Comparison of ENCODE assay signal across 33 cellular contexts in the genomic region with DNA sequence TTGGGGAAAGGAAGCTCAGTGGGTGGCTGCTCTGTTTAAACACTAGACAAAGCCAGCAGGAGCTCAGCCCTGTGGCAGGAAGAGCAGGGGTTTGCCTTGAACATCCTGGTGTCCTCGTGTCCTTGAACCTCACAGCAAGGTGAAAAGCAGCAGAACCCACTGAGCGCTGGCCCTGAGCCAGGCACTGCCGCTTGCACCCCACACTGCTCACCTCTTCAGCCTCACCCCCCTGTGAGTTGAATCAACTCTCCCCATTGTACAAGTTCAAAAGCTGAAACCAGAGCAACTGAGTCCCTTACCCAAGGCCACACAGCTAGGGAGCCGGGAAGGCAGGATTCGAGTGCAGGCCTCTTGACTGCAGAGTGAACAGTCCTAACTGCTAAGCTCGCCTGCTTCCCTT. TPM values are rescaled to one million over a fixed set of nuclear protein-coding genes. Genes with fewer than 3 reads are reported as not detected.
"Had no signal": no experiment of that assay in that cellular context is flagged by ENCODE, and none has a peak within 500 bp of the region (broad histone marks: within the 10 kb centered on the region; RNA-seq: fewer than 3 reads in every experiment).

No MANE protein-coding gene starts in this region.

- H3K36me3 Mint-ChIP-seq: activated CD8-positive, alpha-beta memory T cell treated with anti-CD3 and anti-CD28 coated beads, Interleukin-2, amount 10 ng/mL, durations not matched to agents 7 days and 5 days; neural progenitor cell; WTC11 had no signal

- H3K9me3 ChIP-seq: gastrocnemius medialis, psoas muscle, stomach, thyroid gland, upper lobe of right lung had no signal

- H3K4me3 Mint-ChIP-seq: activated CD4-positive, alpha-beta memory T cell treated with anti-CD3 and anti-CD28 coated beads, Interleukin-2, amount 10 ng/mL, durations not matched to agents 7 days and 5 days; activated CD4-positive, alpha-beta T cell treated with anti-CD3 and anti-CD28 coated beads, Interleukin-2, amount 10 ng/mL, durations not matched to agents 7 days and 5 days; activated CD8-positive, alpha-beta memory T cell treated with anti-CD3 and anti-CD28 coated beads, Interleukin-2, amount 10 ng/mL, durations not matched to agents 7 days and 5 days; activated naive CD4-positive, alpha-beta T cell treated with anti-CD3 and anti-CD28 coated beads for 36 hours; activated T-cell treated with anti-CD3 and anti-CD28 coated beads, Interleukin-2, amount 50 U/mL, for 72 hours; effector memory CD8-positive, alpha-beta T cell; immature natural killer cell; mesothelial cell of epicardium; naive thymus-derived CD4-positive, alpha-beta T cell; neural progenitor cell; T-helper 17 cell; WTC11 had no signal

- H3K4me3 ChIP-seq: coronary artery, gastrocnemius medialis, neural progenitor cell, psoas muscle, stomach, thyroid gland, upper lobe of right lung had no signal

- H3K4me1 ChIP-seq: neural progenitor cell, parathyroid adenoma, thyroid gland, upper lobe of right lung had no signal

- H3K9me3 Mint-ChIP-seq: activated CD4-positive, alpha-beta memory T cell treated with anti-CD3 and anti-CD28 coated beads, Interleukin-2, amount 10 ng/mL, durations not matched to agents 7 days and 5 days; activated CD4-positive, alpha-beta T cell treated with anti-CD3 and anti-CD28 coated beads, Interleukin-2, amount 10 ng/mL, durations not matched to agents 7 days and 5 days; activated naive CD4-positive, alpha-beta T cell treated with anti-CD3 and anti-CD28 coated beads for 36 hours; activated T-cell treated with anti-CD3 and anti-CD28 coated beads, Interleukin-2, amount 50 U/mL, for 72 hours; effector memory CD8-positive, alpha-beta T cell; immature natural killer cell; mesothelial cell of epicardium; naive thymus-derived CD4-positive, alpha-beta T cell; neural progenitor cell; WTC11 had no signal

- H3K36me3 ChIP-seq: brain microvascular endothelial cell, neural progenitor cell, thyroid gland had no signal

- ATAC-seq: activated CD8-positive, alpha-beta memory T cell treated with anti-CD3 and anti-CD28 coated beads, Interleukin-2, amount 10 ng/mL, durations not matched to agents 7 days and 5 days; activated T-cell treated with anti-CD3 and anti-CD28 coated beads, Interleukin-2, amount 50 U/mL, for 72 hours; effector memory CD8-positive, alpha-beta T cell; naive thymus-derived CD4-positive, alpha-beta T cell; T-helper 17 cell; upper lobe of right lung; WTC11 had no signal

- H3K27me3 ChIP-seq: brain microvascular endothelial cell, gastrocnemius medialis, neural progenitor cell, stomach, thyroid gland, upper lobe of right lung had no signal

- H3K27ac ChIP-seq: brain microvascular endothelial cell, coronary artery, gastrocnemius medialis, neural progenitor cell, parathyroid adenoma, psoas muscle, thyroid gland, upper lobe of right lung had no signal

- H3K27me3 Mint-ChIP-seq: activated CD4-positive, alpha-beta memory T cell treated with anti-CD3 and anti-CD28 coated beads, Interleukin-2, amount 10 ng/mL, durations not matched to agents 7 days and 5 days; activated CD4-positive, alpha-beta T cell treated with anti-CD3 and anti-CD28 coated beads, Interleukin-2, amount 10 ng/mL, durations not matched to agents 7 days and 5 days; activated CD8-positive, alpha-beta memory T cell treated with anti-CD3 and anti-CD28 coated beads, Interleukin-2, amount 10 ng/mL, durations not matched to agents 7 days and 5 days; effector memory CD8-positive, alpha-beta T cell; naive thymus-derived CD4-positive, alpha-beta T cell; T-helper 17 cell had no signal

- H3K4me1 Mint-ChIP-seq: activated CD4-positive, alpha-beta memory T cell treated with anti-CD3 and anti-CD28 coated beads, Interleukin-2, amount 10 ng/mL, durations not matched to agents 7 days and 5 days; activated CD4-positive, alpha-beta T cell treated with anti-CD3 and anti-CD28 coated beads, Interleukin-2, amount 10 ng/mL, durations not matched to agents 7 days and 5 days; activated CD8-positive, alpha-beta memory T cell treated with anti-CD3 and anti-CD28 coated beads, Interleukin-2, amount 10 ng/mL, durations not matched to agents 7 days and 5 days; immature natural killer cell; mesothelial cell of epicardium had no signal

- DNase-seq: activated CD4-positive, alpha-beta memory T cell treated with anti-CD3 and anti-CD28 coated beads, Interleukin-2, amount 10 ng/mL, durations not matched to agents 7 days and 5 days; activated CD4-positive, alpha-beta T cell treated with anti-CD3 and anti-CD28 coated beads for 1 hour; activated CD4-positive, alpha-beta T cell treated with anti-CD3 and anti-CD28 coated beads, Interleukin-2, amount 10 ng/mL, durations not matched to agents 7 days and 5 days; activated CD8-positive, alpha-beta memory T cell treated with anti-CD3 and anti-CD28 coated beads, Interleukin-2, amount 10 ng/mL, durations not matched to agents 7 days and 5 days; activated effector memory CD4-positive, alpha-beta T cell treated with Interleukin-2 at 50 U/mL for 16 hours; activated naive CD4-positive, alpha-beta T cell treated with anti-CD3 and anti-CD28 coated beads for 36 hours; activated T-cell treated with anti-CD3 and anti-CD28 coated beads, Interleukin-2, amount 50 U/mL, for 72 hours; amniotic stem cell; brain microvascular endothelial cell; effector memory CD8-positive, alpha-beta T cell; erythroblast; gastrocnemius medialis; hippocampal formation; immature natural killer cell; kidney; left colon; mammary epithelial cell; naive thymus-derived CD4-positive, alpha-beta T cell; occipital lobe; stimulated activated CD4-positive, alpha-beta T cell treated with anti-CD3 and anti-CD28 coated beads, Interleukin-15, amount 100 ng/mL, for 24 hours; stomach; SW 1271; T-helper 17 cell; T1000; thyroid gland; upper lobe of right lung had no signal

- H3K27ac Mint-ChIP-seq: activated CD4-positive, alpha-beta memory T cell treated with anti-CD3 and anti-CD28 coated beads, Interleukin-2, amount 10 ng/mL, durations not matched to agents 7 days and 5 days; activated CD4-positive, alpha-beta T cell treated with anti-CD3 and anti-CD28 coated beads, Interleukin-2, amount 10 ng/mL, durations not matched to agents 7 days and 5 days; activated CD8-positive, alpha-beta memory T cell treated with anti-CD3 and anti-CD28 coated beads, Interleukin-2, amount 10 ng/mL, durations not matched to agents 7 days and 5 days; activated naive CD4-positive, alpha-beta T cell treated with anti-CD3 and anti-CD28 coated beads for 36 hours; activated T-cell treated with anti-CD3 and anti-CD28 coated beads, Interleukin-2, amount 50 U/mL, for 72 hours; immature natural killer cell; mesothelial cell of epicardium; naive thymus-derived CD4-positive, alpha-beta T cell; neural progenitor cell; T-helper 17 cell; WTC11 had no signal

RNA-seq across cellular contexts. Expression of gene CDH23, which starts 45.6 kb away (rescaled TPM):
- total RNA-seq: astrocyte had no signal
